12 cellular contexts compared by ENCODE assay signal in the genomic region with DNA sequence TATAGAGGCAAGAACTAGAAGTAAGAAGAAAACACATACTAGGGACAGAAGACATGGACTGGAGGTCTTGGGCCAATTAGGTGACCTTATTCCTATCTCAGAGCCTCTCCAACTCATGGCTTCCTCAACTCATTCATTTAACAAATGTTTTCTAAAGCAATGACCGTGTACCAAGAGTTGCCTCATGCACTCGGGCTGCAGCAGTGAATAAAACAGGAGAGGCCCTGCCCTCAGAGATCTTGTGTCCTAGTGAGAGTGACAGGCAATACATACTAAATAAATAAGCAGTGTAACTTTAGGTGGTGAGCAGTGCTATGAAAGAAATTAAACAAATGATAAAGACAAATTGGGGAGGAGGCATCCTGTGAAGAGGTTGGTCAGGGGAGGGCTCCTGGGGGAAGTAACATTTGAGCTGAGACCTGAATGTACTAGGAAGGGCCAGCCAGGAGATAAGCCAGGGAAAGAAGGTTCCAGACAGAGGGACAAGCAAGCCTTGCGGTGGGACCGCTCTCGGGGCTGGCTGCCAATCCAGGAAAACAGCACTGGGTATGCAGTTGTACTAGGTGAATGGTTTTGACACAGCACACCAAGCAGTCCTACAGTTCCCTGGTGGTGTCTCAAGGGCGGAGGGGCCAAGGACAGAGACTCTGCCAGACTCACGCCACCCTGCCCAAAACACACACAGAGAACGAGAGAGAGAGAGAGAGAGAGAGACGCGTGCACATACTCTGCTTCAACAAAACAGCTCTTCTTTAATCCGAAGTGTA. TPM values are rescaled to one million over a fixed set of nuclear protein-coding genes. Genes with fewer than 3 reads are reported as not detected.
DNase-seq lines count a peak whose midpoint lies in the region; ATAC-seq and TF ChIP-seq lines count a peak whose summit lies in the region.
"Had no signal": no experiment of that assay in that cellular context is flagged by ENCODE, and none has a peak within 500 bp of the region (broad histone marks: within the 10 kb centered on the region; RNA-seq: fewer than 3 reads in every experiment).

No MANE protein-coding gene starts in this region.

- no peaks in the 10 kb centered on the region for H4K20me1 ChIP-seq in GM23248 (ENCODE audit: insufficient read depth)

- in situ Hi-C loops in GM23248 (cut with MboI), result no loop called here

- peak overlapping the region; percentile 88 for H3K4me2 ChIP-seq in GM23248 (ENCODE audit: unreplicated experiment)

- H3K27me3 ChIP-seq in GM23248 (replicated peaks; ENCODE audit: insufficient read depth) (no peaks in the 10 kb centered on the region), heart left ventricle (no peaks in the 10 kb centered on the region), skeletal muscle tissue (ENCODE audit: control insufficient read depth in 3 of 3, insufficient read depth in 3 of 3, low read length in 3 of 3) (no peaks in the 10 kb centered on the region)

- H3K9ac ChIP-seq in GM23248 (no peak overlapping the region), skeletal muscle tissue (ENCODE audit: low read depth in 1 of 3, low read length in 3 of 3) (peak overlapping the region in 2 of 3 donors; percentile 10 to 46)

- no peaks in the 10 kb centered on the region for H3K36me3 Mint-ChIP-seq in activated T-cell treated with anti-CD3 and anti-CD28 coated beads, Interleukin-2, amount 50 U/mL, for 72 hours (ENCODE audit: insufficient read depth in 2 of 2)
- H3K36me3 Mint-ChIP-seq: brain, naive B cell had no signal

- intact Hi-C loops in heart left ventricle (cut with DNase I), result loop anchor here in 2 of 10 donors (5.0 kb wide), 2 partner anchors 85 to 90 kb away; a partner anchor contains a TSS

- H2AFZ ChIP-seq in GM23248, result peak overlapping the region; percentile 86

- no peaks in the 10 kb centered on the region for H3K9me2 ChIP-seq in GM23248 (ENCODE audit: insufficient read depth)

- no peak for TF ChIP-seq POLR2A in heart left ventricle (IDR thresholded peaks at IDR 0.05)

- peak overlapping the region in 1 of 2 donors; percentile 86 for H3K4me3 Mint-ChIP-seq in activated T-cell treated with anti-CD3 and anti-CD28 coated beads, Interleukin-2, amount 50 U/mL, for 72 hours

- ATAC-seq in activated T-cell treated with anti-CD3 and anti-CD28 coated beads, Interleukin-2, amount 50 U/mL, for 72 hours (replicated peaks in 1 of 2), result no peak
- peak; percentile 63 to 82 (median 78) for ATAC-seq in heart left ventricle
- ATAC-seq in HG03095 (IDR thresholded peaks at IDR 0.05; ENCODE audit: unreplicated experiment), result no peak

- no peaks in the 10 kb centered on the region for H3K79me2 ChIP-seq in GM23248 (ENCODE audit: insufficient read depth)

- peaks cover 9% of the 10 kb centered on the region; the same call in 1 of the 2 replicates for H3F3A ChIP-seq in GM23248 (ENCODE audit: insufficient read depth)

- H3K27ac Mint-ChIP-seq in activated T-cell treated with anti-CD3 and anti-CD28 coated beads, Interleukin-2, amount 50 U/mL, for 72 hours, result peak overlapping the region; percentile 77

- H3K4me3 ChIP-seq in GM23248 (peak overlapping the region; percentile 75; the same call in 1 of the 2 replicates), heart left ventricle (peak overlapping the region in 8 of 12 donors; percentile 36 to 50 (median 42)), skeletal muscle tissue (ENCODE audit: low read length in 3 of 3) (peak overlapping the region; percentile 45 to 68 (median 47))

- H3K27ac ChIP-seq in GM23248 (no peak overlapping the region), heart left ventricle (peak overlapping the region; percentile 32 to 85 (median 61)), skeletal muscle tissue (ENCODE audit: low read depth, low read length) (peak overlapping the region; percentile 38)

- H3K27me3 Mint-ChIP-seq in activated T-cell treated with anti-CD3 and anti-CD28 coated beads, Interleukin-2, amount 50 U/mL, for 72 hours (ENCODE audit: low read depth), result peaks cover 15% of the 10 kb centered on the region

- 40 to 41% methylated on average over 11 of the region's 11 CpGs for WGBS in GM23248 (ENCODE audit: low coverage in 1 of 2, low lambda C conversion rate in 2 of 2, missing lambda C conversion rate in 2 of 2), 2 experiments
- WGBS in heart left ventricle, 4 donors, result 48 to 55% (median 53%) methylated on average over 11 of the region's 11 CpGs

- TF ChIP-seq CTCF in heart left ventricle (IDR thresholded peaks at IDR 0.05), result no peak

- no peak for DNase-seq in GM23248
- DNase-seq in activated T-cell treated with anti-CD3 and anti-CD28 coated beads, Interleukin-2, amount 50 U/mL, for 72 hours, result no peak
- DNase-seq in heart left ventricle, result peak in 4 of 5 donors; percentile 28 to 86 (median 54)
- DNase-seq in occipital lobe (lab: John Stamatoyannopoulos, UW), result no peak
- DNase-seq in NCI-H82 (lab: John Stamatoyannopoulos, UW), result no peak
- no peak for DNase-seq in HK-2 (ENCODE audit: unreplicated experiment)
- DNase-seq: IMR-90, naive B cell, NCI-H2081 had no signal

- H3K9me3 ChIP-seq in GM23248 (ENCODE audit: low read depth) (no peaks in the 10 kb centered on the region), heart left ventricle (no peaks in the 10 kb centered on the region), skeletal muscle tissue (ENCODE audit: control insufficient read depth in 3 of 3, low read length in 3 of 3) (no peaks in the 10 kb centered on the region)

- H3K4me1 ChIP-seq in GM23248 (ENCODE audit: insufficient read depth) (peaks cover 16% of the 10 kb centered on the region), heart left ventricle (peaks cover 0 to 34% (median 26%) of the 10 kb centered on the region in 12 donors), skeletal muscle tissue (ENCODE audit: control insufficient read depth in 3 of 3, insufficient read depth in 3 of 3, low read length in 3 of 3) (peaks cover 15 to 23% (median 22%) of the 10 kb centered on the region in 3 donors)

- H3K36me3 ChIP-seq in GM23248 (ENCODE audit: low read depth) (no peaks in the 10 kb centered on the region), heart left ventricle (no peaks in the 10 kb centered on the region), skeletal muscle tissue (ENCODE audit: control insufficient read depth in 3 of 3, insufficient read depth in 3 of 3, low read length in 3 of 3) (no peaks in the 10 kb centered on the region)

- no peaks in the 10 kb centered on the region for H3K9me3 Mint-ChIP-seq in activated T-cell treated with anti-CD3 and anti-CD28 coated beads, Interleukin-2, amount 50 U/mL, for 72 hours
- H3K9me3 Mint-ChIP-seq: brain, naive B cell had no signal

- H3K4me1 Mint-ChIP-seq in activated T-cell treated with anti-CD3 and anti-CD28 coated beads, Interleukin-2, amount 50 U/mL, for 72 hours (ENCODE audit: low read depth), result peaks cover 46% of the 10 kb centered on the region

RNA-seq across cellular contexts. Expression of a gene that starts 1.3 kb away (rescaled TPM):
- total RNA-seq in GM23248 (2014; rRNA removed; shearing (Covaris generic)), result 5.2 and 5.9 TPM in 2 replicates
- 4.9 and 6.4 TPM in 2 replicates for polyA plus RNA-seq in GM23248 (2016; fragmentation: Nextera tagmentation; extraction: Ambion mirVana)
- total RNA-seq in activated T-cell treated with anti-CD3 and anti-CD28 coated beads, Interleukin-2, amount 50 U/mL, for 72 hours, result 1 to 10 TPM; 3.0 to 8.1 TPM
- 1 to 10 TPM; 2.8 to 9.1 (median 5.2) TPM for total RNA-seq in heart left ventricle
- polyA plus RNA-seq in heart left ventricle, result 10 to 100 TPM in 1 of 2 donors, 1 to 10 TPM in 1; 4.2 to 15.0 TPM
- 2.6 TPM for total RNA-seq in skeletal muscle tissue
- total RNA-seq in occipital lobe, result 0.31 TPM
- total RNA-seq: IMR-90 had no signal
- polyA plus RNA-seq: IMR-90 had no signal

Comparison
In these comparisons a context has a peak if more than half of its experiments do, and no peak if none do; other contexts are left out.
1. DNase-seq: peak in heart left ventricle (4 of 5); none in GM23248 (single experiment), activated T-cell treated with anti-CD3 and anti-CD28 coated beads, Interleukin-2, amount 50 U/mL, for 72 hours (0 of 2), occipital lobe (single experiment), NCI-H82 (single experiment) and HK-2 (single experiment).
2. ATAC-seq: peak in heart left ventricle (4 of 4); none in activated T-cell treated with anti-CD3 and anti-CD28 coated beads, Interleukin-2, amount 50 U/mL, for 72 hours (0 of 2) and HG03095 (single experiment).
3. Peak in every context shown above with its lines, with median percentiles within 50 percentile points of each other: H3K4me3 ChIP-seq.